8 cellular contexts compared by ENCODE assay signal in genomic region chr5:60677831-60678664, GRCh38. TPM values are rescaled to one million over a fixed set of nuclear protein-coding genes. Genes with fewer than 3 reads are reported as not detected.
A peak's percentile ranks its signal among the peaks of the same experiment; 100 is the strongest.
DNase-seq lines count a peak whose midpoint lies in the region; ATAC-seq and TF ChIP-seq lines count a peak whose summit lies in the region.

No MANE protein-coding gene starts in this region.

- no peaks in the 10 kb centered on the region for H4K20me1 ChIP-seq in Karpas-422 (ENCODE audit: insufficient read depth, low read depth, low read length)

- peak overlapping the region; percentile 26 for H3K4me2 ChIP-seq in Karpas-422 (ENCODE audit: low read depth, low read length, poor library complexity, severe bottlenecking)

- H3K79me2 ChIP-seq in Karpas-422 (ENCODE audit: low read length): peaks cover 75% of the 10 kb centered on the region

- H3K9me3 ChIP-seq in Karpas-422 (ENCODE audit: low read length): no peaks in the 10 kb centered on the region

- H3K27me3 ChIP-seq in Karpas-422 (ENCODE audit: low read length): no peaks in the 10 kb centered on the region

- in situ Hi-C loops in astrocyte of the cerebellum (cut with HindIII; ENCODE audit: low sequenced_read_pairs): no loop called here

- H3K4me1 ChIP-seq in Karpas-422 (ENCODE audit: low read length): peaks cover 17% of the 10 kb centered on the region

- H3K27ac ChIP-seq in Karpas-422 (ENCODE audit: low read length): no peak overlapping the region

- no peaks in the 10 kb centered on the region for H3K9me2 ChIP-seq in Karpas-422 (replicated peaks; ENCODE audit: insufficient read depth, low read length)

- H3K36me3 ChIP-seq in Karpas-422 (ENCODE audit: insufficient read depth, low read length): peaks cover 4% of the 10 kb centered on the region; the same call in 1 of the 2 replicates

- H3K4me3 ChIP-seq in Karpas-422 (ENCODE audit: low read length) (no peak overlapping the region), astrocyte of the cerebellum (ENCODE audit: low read depth, low read length) (no peak overlapping the region)

- TF ChIP-seq CTCF in astrocyte of the cerebellum (IDR thresholded peaks at IDR 0.05; ENCODE audit: low read depth, low read length, missing control alignments) (peak; percentile 31), omental fat pad (IDR thresholded peaks at IDR 0.05) (no peak)

- ATAC-seq in GM19351 (IDR thresholded peaks at IDR 0.05; ENCODE audit: unreplicated experiment) (peak; percentile 72), omental fat pad (ENCODE audit: low FRiP score) (no peak), HG02970 (IDR thresholded peaks at IDR 0.05; ENCODE audit: low FRiP score, unreplicated experiment) (no peak)

- H3K9ac ChIP-seq in Karpas-422 (ENCODE audit: low read length): no peak overlapping the region

- H2AFZ ChIP-seq in Karpas-422 (ENCODE audit: low read length): no peak overlapping the region

- DNase-seq in NCI-H2196 (lab: John Stamatoyannopoulos, UW; ENCODE audit: unreplicated experiment): peak; percentile 17
- DNase-seq in NCI-H2196 treated with DMSO at 0.1 percent for 48 hours (lab: John Stamatoyannopoulos, UW; ENCODE audit: unreplicated experiment): no peak
- DNase-seq in Karpas-422: peak; percentile 72
- peak; percentile 38 for DNase-seq in astrocyte of the cerebellum (ENCODE audit: low read depth)
- DNase-seq in kidney glomerular epithelial cell (lab: John Stamatoyannopoulos, UW): peak; percentile 79
- DNase-seq in omental fat pad (ENCODE audit: low spot score): no peak

RNA-seq across cellular contexts. Expression of gene DEPDC1B, which starts 21.9 kb away (rescaled TPM):
- total RNA-seq in Karpas-422 (2014; rRNA removed; shearing (Covaris generic); ENCODE audit: low replicate concordance): 17.9 and 22.7 TPM in 2 replicates
- 1 to 10 TPM in 2 of 4 donors, under 1 TPM in 2; 0.31 to 3.8 (median 1.5) TPM for total RNA-seq in omental fat pad

Comparison
In these comparisons a context has a peak if more than half of its experiments do, and no peak if none do; other contexts are left out.
1. DNase-seq: peak in NCI-H2196 (single experiment), Karpas-422 (single experiment), astrocyte of the cerebellum (single experiment) and kidney glomerular epithelial cell (single experiment); none in NCI-H2196 treated with DMSO at 0.1 percent for 48 hours (single experiment) and omental fat pad (single experiment).